8 cellular contexts compared by ENCODE assay signal in the genomic region with DNA sequence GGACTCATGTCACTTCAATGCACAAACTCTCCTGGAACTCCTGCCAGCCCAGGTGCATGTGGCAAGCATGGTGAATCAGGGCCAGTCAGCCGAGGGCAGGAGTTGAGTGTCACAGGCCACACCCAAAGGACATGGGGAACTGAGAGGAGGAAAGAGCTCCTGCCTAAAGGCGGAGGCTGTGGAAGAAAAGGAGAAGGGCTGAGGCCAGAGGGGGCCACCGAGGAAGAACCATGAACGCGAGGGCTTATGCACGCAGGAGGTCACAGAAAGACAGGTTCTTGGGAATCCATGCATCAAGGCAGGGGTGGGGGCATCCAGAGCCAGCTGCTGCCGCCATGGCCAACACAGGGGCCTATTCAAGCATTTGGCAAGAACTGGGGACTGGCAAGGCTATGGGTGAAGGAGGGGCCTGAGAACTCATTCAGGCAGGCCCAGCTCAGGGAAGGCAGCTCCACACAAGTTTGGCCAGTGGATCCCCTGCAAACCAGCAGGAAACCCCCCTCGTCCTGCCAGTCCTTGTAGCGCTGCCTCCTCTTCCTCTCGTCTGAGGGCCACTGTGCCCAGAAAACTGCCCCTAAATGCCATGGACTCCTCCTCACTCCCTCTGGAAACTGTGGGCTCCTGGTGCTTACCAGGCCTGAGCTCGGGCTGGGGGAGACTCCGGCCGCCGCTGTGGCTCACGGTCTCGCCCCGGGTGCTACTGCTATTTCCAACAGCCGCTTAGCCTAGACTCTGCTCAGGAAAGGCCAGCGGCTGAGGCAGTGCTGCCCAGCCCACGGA. TPM values are rescaled to one million over a fixed set of nuclear protein-coding genes. Genes with fewer than 3 reads are reported as not detected.
DNase-seq lines count a peak whose midpoint lies in the region; ATAC-seq and TF ChIP-seq lines count a peak whose summit lies in the region.

No MANE protein-coding gene starts in this region.

- peaks cover 0 to 63% of the 10 kb centered on the region in 2 donors for H3K4me1 ChIP-seq in right atrium auricular region
- peaks cover 0 to 62% (median 47%) of the 10 kb centered on the region in 4 donors for H3K4me1 ChIP-seq in sigmoid colon

- peaks cover 33% of the 10 kb centered on the region for H3K4me1 Mint-ChIP-seq in T-helper 17 cell
- H3K4me1 Mint-ChIP-seq in activated CD4-positive, alpha-beta memory T cell treated with anti-CD3 and anti-CD28 coated beads for 36 hours (ENCODE audit: low read depth) = peaks cover 22% of the 10 kb centered on the region

- POLR2A ChIA-PET in activated CD4-positive, alpha-beta memory T cell treated with anti-CD3 and anti-CD28 coated beads for 36 hours (lab: Charles Lee) = interaction anchor here (1.0 kb wide), 1 partner anchor 75 kb away, joined by 3 read pairs; no protein-coding TSS in a partner anchor

- peak overlapping the region; percentile 94 for H3K27ac ChIP-seq in right atrium auricular region
- peak overlapping the region; percentile 94 to 96 (median 94) for H3K27ac ChIP-seq in sigmoid colon

- intact Hi-C loops in sigmoid colon (cut with DNase I) = no loop called here
- intact Hi-C loops in activated CD4-positive, alpha-beta memory T cell treated with anti-CD3 and anti-CD28 coated beads for 36 hours (cut with micrococcal nuclease) = loop anchor here (5.0 kb wide), 1 partner anchor 170 kb away; no protein-coding TSS in a partner anchor

- H3K27ac Mint-ChIP-seq in T-helper 17 cell = peak overlapping the region; percentile 88
- H3K27ac Mint-ChIP-seq in activated CD4-positive, alpha-beta memory T cell treated with anti-CD3 and anti-CD28 coated beads for 36 hours = no peak overlapping the region

- peak overlapping the region; percentile 68 for H3K4me3 Mint-ChIP-seq in T-helper 17 cell
- H3K4me3 Mint-ChIP-seq in activated CD4-positive, alpha-beta memory T cell treated with anti-CD3 and anti-CD28 coated beads for 36 hours = no peak overlapping the region

- TF ChIP-seq CTCF in right atrium auricular region (IDR thresholded peaks at IDR 0.05) (no peak), sigmoid colon (IDR thresholded peaks at IDR 0.05) (no peak)

- WGBS in sigmoid colon, 2 donors = 68 to 75% methylated on average over 20 of the region's 20 CpGs

- H3K9me3 ChIP-seq in T-helper 17 cell (ENCODE audit: control insufficient read depth, low read length, poor library complexity, severe bottlenecking) (no peaks in the 10 kb centered on the region), right atrium auricular region (no peaks in the 10 kb centered on the region), sigmoid colon (no peaks in the 10 kb centered on the region)

- H3K36me3 Mint-ChIP-seq in T-helper 17 cell (ENCODE audit: low read depth) = no peaks in the 10 kb centered on the region
- peaks cover 3% of the 10 kb centered on the region for H3K36me3 Mint-ChIP-seq in activated CD4-positive, alpha-beta memory T cell treated with anti-CD3 and anti-CD28 coated beads for 36 hours

- no peak for TF ChIP-seq POLR2A in sigmoid colon (IDR thresholded peaks at IDR 0.05)

- CTCF ChIA-PET in activated CD4-positive, alpha-beta memory T cell treated with anti-CD3 and anti-CD28 coated beads for 36 hours (lab: Charles Lee) = interaction anchor here (0.5 to 10.3 kb wide), 30 partner anchors 10 to 271 kb away, joined by 3 to 140 read pairs (median 4); partner anchors contain the start of genes PPIL2 and PPM1F

- TF ChIP-seq EP300 in sigmoid colon (IDR thresholded peaks at IDR 0.05) = no peak

- H3K4me3 ChIP-seq in right atrium auricular region (peak overlapping the region; percentile 44 to 59), sigmoid colon (peak overlapping the region in 3 of 4 donors; percentile 61 to 64 (median 61))

- peaks cover 39% of the 10 kb centered on the region for H3K36me3 ChIP-seq in right atrium auricular region
- H3K36me3 ChIP-seq in sigmoid colon = peaks cover 16 to 31% (median 23%) of the 10 kb centered on the region in 4 donors

- ATAC-seq in GM19438 (IDR thresholded peaks at IDR 0.05; ENCODE audit: low read depth, unreplicated experiment) = peak; percentile 4
- ATAC-seq in T-helper 17 cell = no peak
- no peak for ATAC-seq in GM19023 (IDR thresholded peaks at IDR 0.05; ENCODE audit: unreplicated experiment)
- no peak for ATAC-seq in HG03175 (IDR thresholded peaks at IDR 0.05; ENCODE audit: unreplicated experiment)
- ATAC-seq in GM18907 (IDR thresholded peaks at IDR 0.05; ENCODE audit: unreplicated experiment) = no peak

- no peaks in the 10 kb centered on the region for H3K27me3 Mint-ChIP-seq in T-helper 17 cell
- no peaks in the 10 kb centered on the region for H3K27me3 Mint-ChIP-seq in activated CD4-positive, alpha-beta memory T cell treated with anti-CD3 and anti-CD28 coated beads for 36 hours

- DNase-seq in T-helper 17 cell (no peak), right atrium auricular region (ENCODE audit: low spot score) (peak; percentile 75), sigmoid colon (no peak)
- no peak for DNase-seq in activated CD4-positive, alpha-beta memory T cell treated with anti-CD3 and anti-CD28 coated beads for 36 hours

- no peaks in the 10 kb centered on the region for H3K27me3 ChIP-seq in right atrium auricular region
- no peaks in the 10 kb centered on the region for H3K27me3 ChIP-seq in sigmoid colon

- no peaks in the 10 kb centered on the region for H3K9me3 Mint-ChIP-seq in activated CD4-positive, alpha-beta memory T cell treated with anti-CD3 and anti-CD28 coated beads for 36 hours

RNA-seq across cellular contexts. Expression of gene PPM1F, which starts 15.4 kb away (rescaled TPM):
- 10 to 100 TPM; 15.8 to 16.2 TPM for total RNA-seq in T-helper 17 cell
- 10 to 100 TPM; 17.0 to 29.6 TPM for total RNA-seq in right atrium auricular region
- 10 to 100 TPM; 20.3 to 39.2 (median 30.6) TPM for total RNA-seq in sigmoid colon
- polyA plus RNA-seq in sigmoid colon = 10 to 100 TPM in 1 of 3 donors, 1 to 10 TPM in 2; 2.5 to 12.4 (median 5.4) TPM
- total RNA-seq in activated CD4-positive, alpha-beta memory T cell treated with anti-CD3 and anti-CD28 coated beads for 36 hours = 10 to 100 TPM; 21.7 to 21.9 TPM

RNA-seq across cellular contexts. Expression of gene TOP3B, which starts 45.4 kb away (rescaled TPM):
- total RNA-seq in T-helper 17 cell = 10 to 100 TPM; 49.5 to 55.5 TPM
- total RNA-seq in right atrium auricular region = 10 to 100 TPM; 11.5 to 12.3 TPM
- 10 to 100 TPM; 12.1 to 45.1 (median 20.2) TPM for total RNA-seq in sigmoid colon
- polyA plus RNA-seq in sigmoid colon = 10 to 100 TPM in 1 of 3 donors, 1 to 10 TPM in 2; 3.5 to 18.6 (median 9.0) TPM
- 10 to 100 TPM; 28.8 to 30.4 TPM for total RNA-seq in activated CD4-positive, alpha-beta memory T cell treated with anti-CD3 and anti-CD28 coated beads for 36 hours
